ENCODE assay signal across 23 cellular contexts in the genomic region with DNA sequence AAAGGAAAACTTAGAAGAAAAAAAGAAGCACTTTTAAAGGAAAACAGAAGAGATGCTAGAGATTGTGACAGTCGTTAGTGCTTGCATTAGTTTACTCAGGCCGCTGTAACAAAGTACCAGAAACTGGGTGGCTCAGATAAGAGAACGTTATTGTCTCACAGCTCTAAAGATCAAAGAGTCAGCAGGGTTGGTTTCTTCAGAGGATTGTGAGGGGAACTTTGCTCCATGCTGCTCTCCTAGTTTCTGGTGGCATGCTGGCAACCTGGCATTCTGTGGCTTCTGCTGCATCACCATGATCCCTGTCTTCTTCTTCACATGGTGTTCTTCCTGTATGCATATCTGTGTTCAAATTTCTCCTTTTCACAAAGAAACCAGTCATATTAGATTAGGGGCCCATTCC.
"Had no signal": no experiment of that assay in that cellular context is flagged by ENCODE, and none has a peak within 500 bp of the region (broad histone marks: within the 10 kb centered on the region; RNA-seq: fewer than 3 reads in every experiment).

No MANE protein-coding gene starts in this region.

- DNase-seq: activated CD4-positive, alpha-beta memory T cell treated with anti-CD3 and anti-CD28 coated beads, Interleukin-2, amount 10 ng/mL, durations not matched to agents 7 days and 5 days; activated CD4-positive, alpha-beta T cell treated with anti-CD3 and anti-CD28 coated beads for 1 hour; activated CD4-positive, alpha-beta T cell treated with anti-CD3 and anti-CD28 coated beads for 48 hours; activated CD4-positive, CD25-positive, alpha-beta regulatory T cell; activated CD8-positive, alpha-beta memory T cell treated with anti-CD3 and anti-CD28 coated beads for 24 hours; activated CD8-positive, alpha-beta memory T cell treated with anti-CD3 and anti-CD28 coated beads, Interleukin-2, amount 10 ng/mL, durations not matched to agents 7 days and 5 days; activated CD8-positive, alpha-beta memory T cell treated with anti-CD3 and anti-CD28 coated beads, Interleukin-2, amount 50 U/mL, for 48 hours; activated effector memory CD4-positive, alpha-beta T cell treated with Interleukin-2 at 50 U/mL for 16 hours; activated naive CD4-positive, alpha-beta T cell treated with anti-CD3 and anti-CD28 coated beads, Interleukin-2, amount 10 ng/mL, durations not matched to agents 7 days and 5 days; activated naive CD8-positive, alpha-beta T cell treated with anti-CD3 and anti-CD28 coated beads, Interleukin-2, amount 50 U/mL, for 24 hours; activated T-cell treated with anti-CD3 and anti-CD28 coated beads, Interleukin-2, amount 50 U/mL, for 48 hours; anterior cingulate cortex; caudate nucleus; NCI-H1105; NCI-H1417 treated with DMSO at 0.1 percent for 48 hours; NCI-H187 treated with DMSO at 0.1 percent for 48 hours; NCI-H2081; NCI-H226; NCI-H524 treated with DMSO at 0.1 percent for 48 hours; Right ventricle myocardium superior; T1000; WERI-Rb-1 had no signal

- H3K36me3 ChIP-seq: WERI-Rb-1 had no signal

- H3K27ac ChIP-seq: WERI-Rb-1 had no signal

- FAIRE-seq: bronchial epithelial cell had no signal

- ATAC-seq: activated CD8-positive, alpha-beta memory T cell treated with anti-CD3 and anti-CD28 coated beads, Interleukin-2, amount 10 ng/mL, durations not matched to agents 7 days and 5 days; activated naive CD8-positive, alpha-beta T cell treated with anti-CD3 and anti-CD28 coated beads, Interleukin-2, amount 50 U/mL, for 24 hours had no signal
